ENCODE assay signal across 26 cellular contexts in genomic region chr6:131331873-131332759, GRCh38.
"Had no signal": no experiment of that assay in that cellular context is flagged by ENCODE, and none has a peak within 500 bp of the region (broad histone marks: within the 10 kb centered on the region; RNA-seq: fewer than 3 reads in every experiment).

No MANE protein-coding gene starts in this region.

- H3K27me3 Mint-ChIP-seq: activated naive CD4-positive, alpha-beta T cell treated with anti-CD3 and anti-CD28 coated beads, Interleukin-2, amount 50 U/mL, for 24 hours; brain had no signal

- H3K27me3 ChIP-seq: stomach, suprapubic skin, transverse colon had no signal

- H3K4me1 ChIP-seq: left ventricle myocardium inferior, suprapubic skin, transverse colon had no signal

- DNase-seq: activated CD4-positive, alpha-beta T cell treated with anti-CD3 and anti-CD28 coated beads, Interleukin-2, amount 50 U/mL, for 1 hour; activated CD4-positive, CD25-positive, alpha-beta regulatory T cell treated with anti-CD3 and anti-CD28 coated beads, Interleukin-2, amount 50 U/mL, for 72 hours; activated gamma-delta T cell treated with Interleukin-2 at 50 U/mL for 16 hours; activated T-cell treated with anti-CD3 and anti-CD28 coated beads, Interleukin-2, amount 50 U/mL, for 1 hour; anterior cingulate cortex; caudate nucleus; dermis blood vessel endothelial cell; effector CD8-positive, alpha-beta T cell; foreskin melanocyte; hippocampal formation; kidney glomerular epithelial cell; left ventricle myocardium inferior; nucleus accumbens; small intestine; stimulated activated CD4-positive, alpha-beta T cell treated with anti-CD3 and anti-CD28 coated beads, Interleukin-2, amount 100 ng/mL, for 24 hours; T-helper 2 cell; transverse colon had no signal

- H3K9me3 Mint-ChIP-seq: activated naive CD4-positive, alpha-beta T cell treated with anti-CD3 and anti-CD28 coated beads, Interleukin-2, amount 50 U/mL, for 24 hours; brain; nephron; stimulated activated effector memory CD8-positive, alpha-beta T cell treated with anti-CD3 and anti-CD28 coated beads, Interleukin-12 subunit alpha, Interleukin-12 subunit beta, amount 100 ng/mL, for 72 hours had no signal

- H3K27ac ChIP-seq: left ventricle myocardium inferior, stomach, suprapubic skin, transverse colon, VCaP had no signal

- H3K9me3 ChIP-seq: left ventricle myocardium inferior, stomach, suprapubic skin, transverse colon had no signal

- H3K36me3 ChIP-seq: left ventricle myocardium inferior, stomach, suprapubic skin, transverse colon had no signal

- H3K36me3 Mint-ChIP-seq: brain; stimulated activated effector memory CD8-positive, alpha-beta T cell treated with anti-CD3 and anti-CD28 coated beads, Interleukin-12 subunit alpha, Interleukin-12 subunit beta, amount 100 ng/mL, for 72 hours had no signal

- H3K27ac Mint-ChIP-seq: activated naive CD4-positive, alpha-beta T cell treated with anti-CD3 and anti-CD28 coated beads, Interleukin-2, amount 50 U/mL, for 24 hours; brain; nephron; stimulated activated effector memory CD8-positive, alpha-beta T cell treated with anti-CD3 and anti-CD28 coated beads, Interleukin-12 subunit alpha, Interleukin-12 subunit beta, amount 100 ng/mL, for 72 hours had no signal

- ATAC-seq: esophagus mucosa; sciatic nerve; stimulated activated effector memory CD8-positive, alpha-beta T cell treated with anti-CD3 and anti-CD28 coated beads, Interleukin-12 subunit alpha, Interleukin-12 subunit beta, amount 100 ng/mL, for 72 hours had no signal

- H3K4me3 ChIP-seq: left ventricle myocardium inferior, stomach, suprapubic skin, transverse colon had no signal

- H3K4me3 Mint-ChIP-seq: activated naive CD4-positive, alpha-beta T cell treated with anti-CD3 and anti-CD28 coated beads, Interleukin-2, amount 50 U/mL, for 24 hours; brain; nephron; stimulated activated effector memory CD8-positive, alpha-beta T cell treated with anti-CD3 and anti-CD28 coated beads, Interleukin-12 subunit alpha, Interleukin-12 subunit beta, amount 100 ng/mL, for 72 hours had no signal

- H3K4me1 Mint-ChIP-seq: nephron; stimulated activated effector memory CD8-positive, alpha-beta T cell treated with anti-CD3 and anti-CD28 coated beads, Interleukin-12 subunit alpha, Interleukin-12 subunit beta, amount 100 ng/mL, for 72 hours had no signal
